Comparison of ENCODE assay signal across 2 cellular contexts in genomic region chr18:49061906-49062831, GRCh38.
A peak's percentile ranks its signal among the peaks of the same experiment; 100 is the strongest.
TF ChIP-seq lines count a peak whose summit lies in the region.

No MANE protein-coding gene starts in this region.

TF ChIP-seq in SK-N-SH, 30 proteins besides CTCF, POLR2A, EP300 and RAD21 (continued from another document):
- TF ChIP-seq USF1 (IDR thresholded peaks at IDR 0.05; ENCODE audit: borderline replicate concordance, low read depth) (no peak), USF2 (IDR thresholded peaks at IDR 0.05; ENCODE audit: borderline replicate concordance, low read depth, low read length) (no peak), RFX5 (IDR thresholded peaks at IDR 0.05; ENCODE audit: low read length) (no peak), FOXM1 (IDR thresholded peaks at IDR 0.05; ENCODE audit: low read depth) (no peak), GABPA (IDR thresholded peaks at IDR 0.05; ENCODE audit: low read depth) (no peak), TAF1 (IDR thresholded peaks at IDR 0.05; ENCODE audit: borderline replicate concordance, low read depth, low read length) (no peak), ELF1 (IDR thresholded peaks at IDR 0.05) (no peak), MXI1 (IDR thresholded peaks at IDR 0.05; ENCODE audit: low read depth, low read length) (0 out of 2 replicates have a peak, but pooled peaks have one; percentile 26), NFIC (IDR thresholded peaks at IDR 0.05; ENCODE audit: borderline replicate concordance) (no peak), GATA2 (CRISPR knock-in tag; IDR thresholded peaks at IDR 0.05) (peak; percentile 55; the same call in 1 of the 2 replicates)
- TF ChIP-seq, protein P1, sequence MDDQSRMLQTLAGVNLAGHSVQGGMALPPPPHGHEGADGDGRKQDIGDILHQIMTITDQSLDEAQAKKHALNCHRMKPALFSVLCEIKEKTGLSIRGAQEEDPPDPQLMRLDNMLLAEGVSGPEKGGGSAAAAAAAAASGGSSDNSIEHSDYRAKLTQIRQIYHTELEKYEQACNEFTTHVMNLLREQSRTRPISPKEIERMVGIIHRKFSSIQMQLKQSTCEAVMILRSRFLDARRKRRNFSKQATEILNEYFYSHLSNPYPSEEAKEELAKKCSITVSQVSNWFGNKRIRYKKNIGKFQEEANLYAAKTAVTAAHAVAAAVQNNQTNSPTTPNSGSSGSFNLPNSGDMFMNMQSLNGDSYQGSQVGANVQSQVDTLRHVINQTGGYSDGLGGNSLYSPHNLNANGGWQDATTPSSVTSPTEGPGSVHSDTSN (IDR thresholded peaks at IDR 0.05): no peak

TF ChIP-seq in HepG2, 621 proteins besides CTCF, POLR2A, EP300 and RAD21 (continued from another document):
- TF ChIP-seq, protein P2, sequence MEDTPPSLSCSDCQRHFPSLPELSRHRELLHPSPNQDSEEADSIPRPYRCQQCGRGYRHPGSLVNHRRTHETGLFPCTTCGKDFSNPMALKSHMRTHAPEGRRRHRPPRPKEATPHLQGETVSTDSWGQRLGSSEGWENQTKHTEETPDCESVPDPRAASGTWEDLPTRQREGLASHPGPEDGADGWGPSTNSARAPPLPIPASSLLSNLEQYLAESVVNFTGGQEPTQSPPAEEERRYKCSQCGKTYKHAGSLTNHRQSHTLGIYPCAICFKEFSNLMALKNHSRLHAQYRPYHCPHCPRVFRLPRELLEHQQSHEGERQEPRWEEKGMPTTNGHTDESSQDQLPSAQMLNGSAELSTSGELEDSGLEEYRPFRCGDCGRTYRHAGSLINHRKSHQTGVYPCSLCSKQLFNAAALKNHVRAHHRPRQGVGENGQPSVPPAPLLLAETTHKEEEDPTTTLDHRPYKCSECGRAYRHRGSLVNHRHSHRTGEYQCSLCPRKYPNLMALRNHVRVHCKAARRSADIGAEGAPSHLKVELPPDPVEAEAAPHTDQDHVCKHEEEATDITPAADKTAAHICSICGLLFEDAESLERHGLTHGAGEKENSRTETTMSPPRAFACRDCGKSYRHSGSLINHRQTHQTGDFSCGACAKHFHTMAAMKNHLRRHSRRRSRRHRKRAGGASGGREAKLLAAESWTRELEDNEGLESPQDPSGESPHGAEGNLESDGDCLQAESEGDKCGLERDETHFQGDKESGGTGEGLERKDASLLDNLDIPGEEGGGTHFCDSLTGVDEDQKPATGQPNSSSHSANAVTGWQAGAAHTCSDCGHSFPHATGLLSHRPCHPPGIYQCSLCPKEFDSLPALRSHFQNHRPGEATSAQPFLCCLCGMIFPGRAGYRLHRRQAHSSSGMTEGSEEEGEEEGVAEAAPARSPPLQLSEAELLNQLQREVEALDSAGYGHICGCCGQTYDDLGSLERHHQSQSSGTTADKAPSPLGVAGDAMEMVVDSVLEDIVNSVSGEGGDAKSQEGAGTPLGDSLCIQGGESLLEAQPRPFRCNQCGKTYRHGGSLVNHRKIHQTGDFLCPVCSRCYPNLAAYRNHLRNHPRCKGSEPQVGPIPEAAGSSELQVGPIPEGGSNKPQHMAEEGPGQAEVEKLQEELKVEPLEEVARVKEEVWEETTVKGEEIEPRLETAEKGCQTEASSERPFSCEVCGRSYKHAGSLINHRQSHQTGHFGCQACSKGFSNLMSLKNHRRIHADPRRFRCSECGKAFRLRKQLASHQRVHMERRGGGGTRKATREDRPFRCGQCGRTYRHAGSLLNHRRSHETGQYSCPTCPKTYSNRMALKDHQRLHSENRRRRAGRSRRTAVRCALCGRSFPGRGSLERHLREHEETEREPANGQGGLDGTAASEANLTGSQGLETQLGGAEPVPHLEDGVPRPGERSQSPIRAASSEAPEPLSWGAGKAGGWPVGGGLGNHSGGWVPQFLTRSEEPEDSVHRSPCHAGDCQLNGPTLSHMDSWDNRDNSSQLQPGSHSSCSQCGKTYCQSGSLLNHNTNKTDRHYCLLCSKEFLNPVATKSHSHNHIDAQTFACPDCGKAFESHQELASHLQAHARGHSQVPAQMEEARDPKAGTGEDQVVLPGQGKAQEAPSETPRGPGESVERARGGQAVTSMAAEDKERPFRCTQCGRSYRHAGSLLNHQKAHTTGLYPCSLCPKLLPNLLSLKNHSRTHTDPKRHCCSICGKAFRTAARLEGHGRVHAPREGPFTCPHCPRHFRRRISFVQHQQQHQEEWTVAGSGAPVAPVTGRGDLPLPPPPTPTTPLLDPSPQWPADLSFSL (CRISPR knock-in tag; IDR thresholded peaks at IDR 0.05): no peak
- no peak for TF ChIP-seq HES4 (CRISPR knock-in tag; IDR thresholded peaks at IDR 0.05; ENCODE audit: borderline replicate concordance)
- TF ChIP-seq, protein P3, sequence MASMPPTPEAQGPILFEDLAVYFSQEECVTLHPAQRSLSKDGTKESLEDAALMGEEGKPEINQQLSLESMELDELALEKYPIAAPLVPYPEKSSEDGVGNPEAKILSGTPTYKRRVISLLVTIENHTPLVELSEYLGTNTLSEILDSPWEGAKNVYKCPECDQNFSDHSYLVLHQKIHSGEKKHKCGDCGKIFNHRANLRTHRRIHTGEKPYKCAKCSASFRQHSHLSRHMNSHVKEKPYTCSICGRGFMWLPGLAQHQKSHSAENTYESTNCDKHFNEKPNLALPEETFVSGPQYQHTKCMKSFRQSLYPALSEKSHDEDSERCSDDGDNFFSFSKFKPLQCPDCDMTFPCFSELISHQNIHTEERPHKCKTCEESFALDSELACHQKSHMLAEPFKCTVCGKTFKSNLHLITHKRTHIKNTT (CRISPR knock-in tag; IDR thresholded peaks at IDR 0.05): no peak
- no peak for TF ChIP-seq CEBPG (CRISPR knock-in tag; IDR thresholded peaks at IDR 0.05)
- no peak for TF ChIP-seq ZNF678 (CRISPR knock-in tag; IDR thresholded peaks at IDR 0.05)
- no peak for TF ChIP-seq MYNN (CRISPR knock-in tag; IDR thresholded peaks at IDR 0.05; ENCODE audit: low read depth)
- TF ChIP-seq, protein P1 (CRISPR knock-in tag; IDR thresholded peaks at IDR 0.05; ENCODE audit: borderline replicate concordance): no peak
- TF ChIP-seq KDM6A (CRISPR knock-in tag; IDR thresholded peaks at IDR 0.05; ENCODE audit: low read depth): no peak
- TF ChIP-seq ZSCAN5A (CRISPR knock-in tag; IDR thresholded peaks at IDR 0.05; ENCODE audit: borderline replicate concordance): no peak
- TF ChIP-seq CREB1 (IDR thresholded peaks at IDR 0.05): no peak
- no peak for TF ChIP-seq CREB1 (CRISPR knock-in tag; IDR thresholded peaks at IDR 0.05)
- TF ChIP-seq ZNF670 (CRISPR knock-in tag; IDR thresholded peaks at IDR 0.05; ENCODE audit: borderline replicate concordance): no peak
